Comparison of ENCODE assay signal across 16 cellular contexts in the genomic region with DNA sequence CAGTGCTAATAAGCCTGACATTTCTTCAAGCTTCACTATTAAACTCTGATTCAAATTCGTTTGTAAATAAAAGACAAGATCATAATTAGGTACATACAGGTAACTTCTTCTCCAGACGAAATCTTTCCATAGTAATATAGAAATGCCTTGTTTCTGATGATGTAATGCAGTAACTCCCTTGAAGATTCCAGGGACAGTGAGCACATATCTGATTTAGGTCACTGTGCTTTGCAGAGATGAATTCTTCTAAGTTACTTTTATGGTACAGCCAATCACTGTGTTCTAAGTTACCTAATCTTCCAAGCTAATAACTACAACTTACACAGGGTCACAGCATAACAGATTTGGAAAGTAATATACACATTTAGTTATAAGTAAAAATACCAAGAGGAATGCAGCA. TPM values are rescaled to one million over a fixed set of nuclear protein-coding genes. Genes with fewer than 3 reads are reported as not detected.
DNase-seq lines count a peak whose midpoint lies in the region; ATAC-seq, FAIRE-seq and TF ChIP-seq lines count a peak whose summit lies in the region.
"Had no signal": no experiment of that assay in that cellular context is flagged by ENCODE, and none has a peak within 500 bp of the region (broad histone marks: within the 10 kb centered on the region; RNA-seq: fewer than 3 reads in every experiment).

No MANE protein-coding gene starts in this region.

- 0 out of 3 replicates have a peak overlapping the region, but pooled peaks have one; percentile 2 for H3K4me2 ChIP-seq in A549
- H3K4me2 ChIP-seq in neural progenitor cell: no peak overlapping the region

- TF ChIP-seq POLR2A in A549 (IDR thresholded peaks at IDR 0.05; ENCODE audit: low read length): no peak
- no peak for TF ChIP-seq POLR2A in H54 (IDR thresholded peaks at IDR 0.05; ENCODE audit: low read depth, low read length)

- no peaks in the 10 kb centered on the region for H3K9me3 ChIP-seq in A549
- no peaks in the 10 kb centered on the region for H3K9me3 ChIP-seq in endodermal cell (ENCODE audit: control insufficient read depth, low read length)
- no peaks in the 10 kb centered on the region for H3K9me3 ChIP-seq in neural progenitor cell (ENCODE audit: low read depth)

- H3K79me2 ChIP-seq in neural progenitor cell (ENCODE audit: low read depth): peaks cover 99% of the 10 kb centered on the region

- no peak for FAIRE-seq in A549 (lab: Jason Lieb, UNC)
- peak; percentile 74 for FAIRE-seq in H54 (lab: Jason Lieb, UNC)
- FAIRE-seq: GM12891 had no signal

- H3K4me1 ChIP-seq in A549: peaks cover 42% of the 10 kb centered on the region; the same call in 2 of the 3 replicates
- no peaks in the 10 kb centered on the region for H3K4me1 ChIP-seq in endodermal cell (ENCODE audit: control insufficient read depth, insufficient read depth, low read length)
- no peaks in the 10 kb centered on the region for H3K4me1 ChIP-seq in neural progenitor cell

- H3K9me3 Mint-ChIP-seq in endodermal cell: no peaks in the 10 kb centered on the region
- peaks cover 24% of the 10 kb centered on the region for H3K9me3 Mint-ChIP-seq in neural progenitor cell
- H3K9me3 Mint-ChIP-seq in stimulated activated naive B cell treated with anti-CD40 and anti-IgM and Interleukin-4, amounts not matched to agents 10 μg/mL and 1 μg/mL and 100 μg/mL, for 72 hours: no peaks in the 10 kb centered on the region
- H3K9me3 Mint-ChIP-seq: CD4-positive, alpha-beta T cell; IgD-negative memory B cell had no signal

- no peak for TF ChIP-seq CTCF in A549 (IDR thresholded peaks at IDR 0.05)
- TF ChIP-seq CTCF in endodermal cell (conservative IDR thresholded peaks at IDR 0.05): no peak
- no peak for TF ChIP-seq CTCF in neural progenitor cell (IDR thresholded peaks at IDR 0.05)
- no peak for TF ChIP-seq CTCF in GM13976 (IDR thresholded peaks at IDR 0.05; ENCODE audit: borderline replicate concordance, control extremely low read depth, extremely low read depth, insufficient read depth, missing control alignments)

- ATAC-seq in A549: peak in 1 of 2 experiments; percentile 61; a peak in 3 of 6 replicates
- no peak for ATAC-seq in stimulated activated naive B cell treated with anti-CD40 and anti-IgM and Interleukin-4, amounts not matched to agents 10 μg/mL and 1 μg/mL and 100 μg/mL, for 72 hours (replicated peaks)

- H3K36me3 ChIP-seq in endodermal cell (ENCODE audit: control insufficient read depth, insufficient read depth, low read length) (peaks cover 14% of the 10 kb centered on the region), neural progenitor cell (no peaks in the 10 kb centered on the region)

- no peak for TF ChIP-seq RAD21 in A549 (conservative IDR thresholded peaks at IDR 0.05 in 1 of 2, IDR thresholded peaks at IDR 0.05 in 1 of 2)

- WGBS in A549 (ENCODE audit: missing lambda C conversion rate): 60% methylated on average over 2 of the region's 2 CpGs
- 95% methylated on average over 2 of the region's 2 CpGs; no CpG with 5 or more reads in 1 of the 2 experiments for WGBS in endodermal cell (ENCODE audit: insufficient coverage in 1 of 2, insufficient read length in 1 of 2), 2 experiments

- TF ChIP-seq EP300 in A549 (IDR thresholded peaks at IDR 0.05): no peak

- no peak for DNase-seq in A549 (ENCODE audit: low read depth in 1 of 2, low spot score in 1 of 2)
- no peak for DNase-seq in H54 (ENCODE audit: insufficient read length, low spot score)
- DNase-seq in endodermal cell: no peak
- DNase-seq in neural progenitor cell (ENCODE audit: low spot score): no peak
- DNase-seq in DMS 273 (lab: John Stamatoyannopoulos, UW; ENCODE audit: unreplicated experiment): no peak
- no peak for DNase-seq in GM13976 (ENCODE audit: low spot score)
- DNase-seq in stimulated activated naive B cell treated with anti-CD40 and anti-IgM and Interleukin-4, amounts not matched to agents 10 μg/mL and 1 μg/mL and 100 μg/mL, for 72 hours: no peak
- DNase-seq: Calu3; CD4-positive, alpha-beta T cell; DMS79; GOT3; NCI-H1417 treated with DMSO at 0.1 percent for 48 hours; NCI-H2029 treated with DMSO at 0.1 percent for 48 hours; NCI-H524 had no signal

- no peak overlapping the region for H2AFZ ChIP-seq in neural progenitor cell (replicated peaks)

- H3K27ac ChIP-seq in A549 (no peak overlapping the region), endodermal cell (ENCODE audit: low read depth, low read length) (no peak overlapping the region), neural progenitor cell (peak overlapping the region; percentile 8)

- in situ Hi-C loops in GM13976 (cut with MboI; ENCODE audit: low sequenced_read_pairs, unreplicated experiment): loop anchor here (25.0 kb wide), 1 partner anchor 856 kb away; no protein-coding TSS in a partner anchor

- H4K20me1 ChIP-seq in neural progenitor cell (ENCODE audit: low read depth): peaks cover 48% of the 10 kb centered on the region

- H3K4me3 ChIP-seq in A549: no peak overlapping the region
- no peak overlapping the region for H3K4me3 ChIP-seq in endodermal cell (ENCODE audit: low read length)
- no peak overlapping the region for H3K4me3 ChIP-seq in neural progenitor cell

- H3K9ac ChIP-seq in endodermal cell (ENCODE audit: extremely low read depth, low read length, poor library complexity, severe bottlenecking) (no peak overlapping the region), neural progenitor cell (no peak overlapping the region)

- CTCF ChIA-PET in A549 (lab: Yijun Ruan, JAX): interaction anchor here (0.7 to 1.3 kb wide), 3 partner anchors 11 to 322 kb away, joined by 3 to 5 read pairs (median 3); no protein-coding TSS in a partner anchor

- H3K27me3 ChIP-seq in endodermal cell (ENCODE audit: control insufficient read depth, insufficient read depth, low read length, poor library complexity, severe bottlenecking): no peaks in the 10 kb centered on the region
- H3K27me3 ChIP-seq in neural progenitor cell: no peaks in the 10 kb centered on the region

- H3K27ac Mint-ChIP-seq in endodermal cell (peak overlapping the region; percentile 9), neural progenitor cell (no peak overlapping the region)
- H3K27ac Mint-ChIP-seq in stimulated activated naive B cell treated with anti-CD40 and anti-IgM and Interleukin-4, amounts not matched to agents 10 μg/mL and 1 μg/mL and 100 μg/mL, for 72 hours: no peak overlapping the region
- H3K27ac Mint-ChIP-seq: CD4-positive, alpha-beta T cell; IgD-negative memory B cell had no signal

- no peaks in the 10 kb centered on the region for H3F3A ChIP-seq in neural progenitor cell (ENCODE audit: low read depth)

- H3K4me3 Mint-ChIP-seq in endodermal cell: no peak overlapping the region
- H3K4me3 Mint-ChIP-seq in neural progenitor cell: no peak overlapping the region
- no peak overlapping the region for H3K4me3 Mint-ChIP-seq in stimulated activated naive B cell treated with anti-CD40 and anti-IgM and Interleukin-4, amounts not matched to agents 10 μg/mL and 1 μg/mL and 100 μg/mL, for 72 hours

- H3K27me3 Mint-ChIP-seq in endodermal cell (ENCODE audit: insufficient read depth) (no peaks in the 10 kb centered on the region), neural progenitor cell (ENCODE audit: insufficient read depth, low read depth) (no peaks in the 10 kb centered on the region)
- no peaks in the 10 kb centered on the region for H3K27me3 Mint-ChIP-seq in stimulated activated naive B cell treated with anti-CD40 and anti-IgM and Interleukin-4, amounts not matched to agents 10 μg/mL and 1 μg/mL and 100 μg/mL, for 72 hours
- H3K27me3 Mint-ChIP-seq: CD4-positive, alpha-beta T cell; IgD-negative memory B cell had no signal

- H3K4me1 Mint-ChIP-seq in endodermal cell: peaks cover 8% of the 10 kb centered on the region
- H3K4me1 Mint-ChIP-seq in neural progenitor cell: no peaks in the 10 kb centered on the region
- peaks cover 16 to 36% of the 10 kb centered on the region in 2 donors for H3K4me1 Mint-ChIP-seq in stimulated activated naive B cell treated with anti-CD40 and anti-IgM and Interleukin-4, amounts not matched to agents 10 μg/mL and 1 μg/mL and 100 μg/mL, for 72 hours

- POLR2A ChIA-PET in A549 (lab: Yijun Ruan, JAX): no interaction called here

- H3K36me3 Mint-ChIP-seq in endodermal cell (ENCODE audit: low read depth): peaks cover 20% of the 10 kb centered on the region
- peaks cover 56% of the 10 kb centered on the region for H3K36me3 Mint-ChIP-seq in neural progenitor cell
- peaks cover 6 to 10% of the 10 kb centered on the region in 2 donors for H3K36me3 Mint-ChIP-seq in stimulated activated naive B cell treated with anti-CD40 and anti-IgM and Interleukin-4, amounts not matched to agents 10 μg/mL and 1 μg/mL and 100 μg/mL, for 72 hours
- H3K36me3 Mint-ChIP-seq: IgD-negative memory B cell had no signal

TF ChIP-seq in A549, 52 proteins besides CTCF, POLR2A, EP300 and RAD21 (continues in another document):
- TF ChIP-seq, protein P1, sequence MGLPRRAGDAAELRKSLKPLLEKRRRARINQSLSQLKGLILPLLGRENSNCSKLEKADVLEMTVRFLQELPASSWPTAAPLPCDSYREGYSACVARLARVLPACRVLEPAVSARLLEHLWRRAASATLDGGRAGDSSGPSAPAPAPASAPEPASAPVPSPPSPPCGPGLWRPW (IDR thresholded peaks at IDR 0.05): no peak
- TF ChIP-seq, protein P2, sequence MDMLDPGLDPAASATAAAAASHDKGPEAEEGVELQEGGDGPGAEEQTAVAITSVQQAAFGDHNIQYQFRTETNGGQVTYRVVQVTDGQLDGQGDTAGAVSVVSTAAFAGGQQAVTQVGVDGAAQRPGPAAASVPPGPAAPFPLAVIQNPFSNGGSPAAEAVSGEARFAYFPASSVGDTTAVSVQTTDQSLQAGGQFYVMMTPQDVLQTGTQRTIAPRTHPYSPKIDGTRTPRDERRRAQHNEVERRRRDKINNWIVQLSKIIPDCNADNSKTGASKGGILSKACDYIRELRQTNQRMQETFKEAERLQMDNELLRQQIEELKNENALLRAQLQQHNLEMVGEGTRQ (IDR thresholded peaks at IDR 0.05): no peak
- no peak for TF ChIP-seq EHMT2 (IDR thresholded peaks at IDR 0.05; ENCODE audit: low read depth)
- TF ChIP-seq ZC3H11A (IDR thresholded peaks at IDR 0.05): no peak
- no peak for TF ChIP-seq MYC (IDR thresholded peaks at IDR 0.05; ENCODE audit: borderline replicate concordance, low read length)
- no peak for TF ChIP-seq RARB (CRISPR knock-in tag; IDR thresholded peaks at IDR 0.05)
- no peak for TF ChIP-seq BHLHE40 (IDR thresholded peaks at IDR 0.05; ENCODE audit: low read depth, low read length)
- no peak for TF ChIP-seq ZSCAN20 (CRISPR knock-in tag; IDR thresholded peaks at IDR 0.05)
- no peak for TF ChIP-seq FOSL2 (IDR thresholded peaks at IDR 0.05)
- TF ChIP-seq FOSL2 (CRISPR knock-in tag; IDR thresholded peaks at IDR 0.05): no peak
- TF ChIP-seq KDM5A (IDR thresholded peaks at IDR 0.05): no peak

RNA-seq across cellular contexts. Expression of a gene that starts 27.6 kb away (rescaled TPM):
- polyA plus RNA-seq in A549 (2011; rRNA removed) (49.1 and 70.2 TPM in 2 replicates), A549 (2017; fragmentation: RNase III; extraction: RNeasy Plus Mini Kit Qiagen cat#74134 plus additional on column Dnase treatment) (33.6 to 38.1 TPM (median 35.1 TPM) in 3 replicates)
- 5.8 and 6.6 TPM in 2 replicates for polyA plus RNA-seq in A549 (2012; cell fraction: cytosol; rRNA removed)
- 15.8 and 19.0 TPM in 2 replicates for polyA plus RNA-seq in A549 (2012; cell fraction: nucleus; rRNA removed)
- polyA minus RNA-seq in A549 (2011; rRNA and poly(A)+ RNA removed): 50.1 and 55.9 TPM in 2 replicates
- total RNA-seq in endodermal cell (10 to 100 TPM; 58.4 to 83.8 TPM), neural progenitor cell (ENCODE audit: low replicate concordance) (82.1 and 114 TPM in 2 replicates)
- 50.7 TPM for polyA plus RNA-seq in endodermal cell (2013, experiment 1 of 2)
- polyA plus RNA-seq in endodermal cell (2013, experiment 2 of 2): 49.1 TPM
